ENCODE assay signal across 1 cellular context in genomic region chr7:28617308-28617707, GRCh38.
TF ChIP-seq lines count a peak whose summit lies in the region.

No MANE protein-coding gene starts in this region.

TF ChIP-seq in GM12878, 131 proteins besides CTCF, POLR2A, EP300 and RAD21 (continued from another document):
- TF ChIP-seq, protein P1, sequence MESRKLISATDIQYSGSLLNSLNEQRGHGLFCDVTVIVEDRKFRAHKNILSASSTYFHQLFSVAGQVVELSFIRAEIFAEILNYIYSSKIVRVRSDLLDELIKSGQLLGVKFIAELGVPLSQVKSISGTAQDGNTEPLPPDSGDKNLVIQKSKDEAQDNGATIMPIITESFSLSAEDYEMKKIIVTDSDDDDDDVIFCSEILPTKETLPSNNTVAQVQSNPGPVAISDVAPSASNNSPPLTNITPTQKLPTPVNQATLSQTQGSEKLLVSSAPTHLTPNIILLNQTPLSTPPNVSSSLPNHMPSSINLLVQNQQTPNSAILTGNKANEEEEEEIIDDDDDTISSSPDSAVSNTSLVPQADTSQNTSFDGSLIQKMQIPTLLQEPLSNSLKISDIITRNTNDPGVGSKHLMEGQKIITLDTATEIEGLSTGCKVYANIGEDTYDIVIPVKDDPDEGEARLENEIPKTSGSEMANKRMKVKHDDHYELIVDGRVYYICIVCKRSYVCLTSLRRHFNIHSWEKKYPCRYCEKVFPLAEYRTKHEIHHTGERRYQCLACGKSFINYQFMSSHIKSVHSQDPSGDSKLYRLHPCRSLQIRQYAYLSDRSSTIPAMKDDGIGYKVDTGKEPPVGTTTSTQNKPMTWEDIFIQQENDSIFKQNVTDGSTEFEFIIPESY (IDR thresholded peaks at IDR 0.05) = no peak
- TF ChIP-seq MEF2A (IDR thresholded peaks at IDR 0.05; ENCODE audit: insufficient read depth, low read depth, low read length) (peak; percentile 33; the same call in 1 of the 2 replicates), RAD51 (IDR thresholded peaks at IDR 0.05) (0 out of 2 replicates have a peak, but pooled peaks have one; percentile 13), DPF2 (IDR thresholded peaks at IDR 0.05) (peak; percentile 50; the same call in 1 of the 2 replicates), MTA2 (IDR thresholded peaks at IDR 0.05; ENCODE audit: low read depth) (peak; percentile 68; the same call in 1 of the 2 replicates), MYC (IDR thresholded peaks at IDR 0.05; ENCODE audit: insufficient read depth, insufficient read length, insufficient replicate concordance, low read length, severe bottlenecking) (no peak), IKZF2 (IDR thresholded peaks at IDR 0.05) (peak; percentile 91 to 95), EED (IDR thresholded peaks at IDR 0.05; ENCODE audit: low read depth) (peak; percentile 82), BCL11A (IDR thresholded peaks at IDR 0.05; ENCODE audit: low read depth, low read length) (no peak), NFIC (IDR thresholded peaks at IDR 0.05; ENCODE audit: low read depth, low read length) (0 out of 2 replicates have a peak, but pooled peaks have one; percentile 39), ETV6 (conservative IDR thresholded peaks at IDR 0.05 in 1 of 2, IDR thresholded peaks at IDR 0.05 in 1 of 2; ENCODE audit: borderline replicate concordance in 1 of 2, low read depth in 1 of 2) (no peak; a peak in 1 of 4 replicates), HDAC2 (IDR thresholded peaks at IDR 0.05) (no peak), RELB (IDR thresholded peaks at IDR 0.05; ENCODE audit: low read depth) (peak; percentile 92), CEBPB (IDR thresholded peaks at IDR 0.05; ENCODE audit: borderline replicate concordance in 1 of 2, low read depth in 2 of 2, low read length in 2 of 2) (no peak), PBX3 (IDR thresholded peaks at IDR 0.05; ENCODE audit: insufficient replicate concordance, low read depth, low read length) (no peak), RUNX3 (IDR thresholded peaks at IDR 0.05; ENCODE audit: low read length) (peak; percentile 32), EZH2 (IDR thresholded peaks at IDR 0.05; ENCODE audit: borderline replicate concordance, control insufficient read depth, low read depth, low read length) (no peak), MEF2B (IDR thresholded peaks at IDR 0.05; ENCODE audit: partially characterized antibody, poor library complexity, severe bottlenecking) (peak; percentile 31)
TF ChIP-seq in GM12878: peak in this region for 11.
